In the genomic region with DNA sequence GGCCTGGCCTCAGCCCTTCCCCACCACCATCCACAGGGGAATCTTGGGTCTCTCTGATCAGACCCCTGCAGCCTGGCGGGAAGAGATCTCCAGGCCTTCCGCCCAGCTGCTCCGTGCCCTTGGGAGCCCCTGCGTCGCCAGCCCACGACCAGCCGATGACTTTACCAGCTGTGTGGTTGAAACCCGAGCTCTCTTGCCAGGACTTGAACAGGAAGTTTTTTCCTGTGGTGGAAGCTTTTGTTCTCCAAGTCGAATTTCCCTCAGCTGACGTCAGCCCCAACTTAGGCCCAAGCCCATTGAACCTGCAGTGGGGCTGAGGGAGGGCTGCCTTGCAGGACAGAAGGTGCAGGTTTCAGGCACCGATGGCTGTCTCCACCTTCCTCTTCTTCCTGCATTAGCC, we compare ENCODE assay signal across 1 cellular context.
TF ChIP-seq lines count a peak whose summit lies in the region.

No MANE protein-coding gene starts in this region.

TF ChIP-seq in H1, 55 proteins besides CTCF, POLR2A, EP300 and RAD21 (continued from another document):
- TF ChIP-seq, protein P1, sequence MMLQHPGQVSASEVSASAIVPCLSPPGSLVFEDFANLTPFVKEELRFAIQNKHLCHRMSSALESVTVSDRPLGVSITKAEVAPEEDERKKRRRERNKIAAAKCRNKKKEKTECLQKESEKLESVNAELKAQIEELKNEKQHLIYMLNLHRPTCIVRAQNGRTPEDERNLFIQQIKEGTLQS (IDR thresholded peaks at IDR 0.05; ENCODE audit: insufficient read depth, low read depth, low read length): no peak
- TF ChIP-seq EGR1 (IDR thresholded peaks at IDR 0.05; ENCODE audit: borderline replicate concordance, low read depth, low read length) (no peak), BACH1 (IDR thresholded peaks at IDR 0.05; ENCODE audit: low read length) (no peak), YY1 (IDR thresholded peaks at IDR 0.05; ENCODE audit: low read depth, low read length) (no peak), TCF12 (IDR thresholded peaks at IDR 0.05; ENCODE audit: low read depth, low read length) (no peak), JUND (IDR thresholded peaks at IDR 0.05; ENCODE audit: low read length) (peak; percentile 71), ASH2L (IDR thresholded peaks at IDR 0.05; ENCODE audit: low read length) (no peak), CBX8 (IDR thresholded peaks at IDR 0.05; ENCODE audit: borderline replicate concordance, low read depth, low read length) (no peak), NRF1 (IDR thresholded peaks at IDR 0.05; ENCODE audit: low read depth, low read length) (no peak), CREB1 (IDR thresholded peaks at IDR 0.05) (peak; percentile 53), POU5F1 (IDR thresholded peaks at IDR 0.05; ENCODE audit: low read depth, low read length) (no peak), SUZ12 (IDR thresholded peaks at IDR 0.05; ENCODE audit: low read length) (no peak), EZH2 (IDR thresholded peaks at IDR 0.05; ENCODE audit: low read depth, low read length, severe bottlenecking) (no peak), SRF (IDR thresholded peaks at IDR 0.05; ENCODE audit: low read depth, low read length) (no peak), CEBPB (IDR thresholded peaks at IDR 0.05; ENCODE audit: low read depth, low read length) (no peak)
- TF ChIP-seq, protein P2, sequence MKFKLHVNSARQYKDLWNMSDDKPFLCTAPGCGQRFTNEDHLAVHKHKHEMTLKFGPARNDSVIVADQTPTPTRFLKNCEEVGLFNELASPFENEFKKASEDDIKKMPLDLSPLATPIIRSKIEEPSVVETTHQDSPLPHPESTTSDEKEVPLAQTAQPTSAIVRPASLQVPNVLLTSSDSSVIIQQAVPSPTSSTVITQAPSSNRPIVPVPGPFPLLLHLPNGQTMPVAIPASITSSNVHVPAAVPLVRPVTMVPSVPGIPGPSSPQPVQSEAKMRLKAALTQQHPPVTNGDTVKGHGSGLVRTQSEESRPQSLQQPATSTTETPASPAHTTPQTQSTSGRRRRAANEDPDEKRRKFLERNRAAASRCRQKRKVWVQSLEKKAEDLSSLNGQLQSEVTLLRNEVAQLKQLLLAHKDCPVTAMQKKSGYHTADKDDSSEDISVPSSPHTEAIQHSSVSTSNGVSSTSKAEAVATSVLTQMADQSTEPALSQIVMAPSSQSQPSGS (IDR thresholded peaks at IDR 0.05; ENCODE audit: low read length): peak; percentile 87; the same call in 1 of the 2 replicates
- TF ChIP-seq, protein P3, sequence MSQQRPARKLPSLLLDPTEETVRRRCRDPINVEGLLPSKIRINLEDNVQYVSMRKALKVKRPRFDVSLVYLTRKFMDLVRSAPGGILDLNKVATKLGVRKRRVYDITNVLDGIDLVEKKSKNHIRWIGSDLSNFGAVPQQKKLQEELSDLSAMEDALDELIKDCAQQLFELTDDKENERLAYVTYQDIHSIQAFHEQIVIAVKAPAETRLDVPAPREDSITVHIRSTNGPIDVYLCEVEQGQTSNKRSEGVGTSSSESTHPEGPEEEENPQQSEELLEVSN (IDR thresholded peaks at IDR 0.05): 0 out of 2 replicates have a peak, but pooled peaks have one; percentile 25
TF ChIP-seq in H1: peak in this region for 5.
